In genomic region chr20:57398901-57399535, GRCh38 we compare ENCODE assay signal across 8 cellular contexts. TPM values are rescaled to one million over a fixed set of nuclear protein-coding genes. Genes with fewer than 3 reads are reported as not detected.
A peak's percentile ranks its signal among the peaks of the same experiment; 100 is the strongest.
DNase-seq lines count a peak whose midpoint lies in the region; ATAC-seq and TF ChIP-seq lines count a peak whose summit lies in the region.

No MANE protein-coding gene starts in this region.

- H3K4me1 ChIP-seq in naive thymus-derived CD4-positive, alpha-beta T cell (ENCODE audit: control insufficient read depth in 2 of 2, insufficient read depth in 2 of 2, low read length in 2 of 2) = peaks cover 84 to 98% of the 10 kb centered on the region in 2 donors
- peaks cover 35% of the 10 kb centered on the region for H3K4me1 ChIP-seq in upper lobe of right lung

- H3K9me3 Mint-ChIP-seq in activated naive CD4-positive, alpha-beta T cell treated with anti-CD3 and anti-CD28 coated beads, Interleukin-2, amount 50 U/mL, for 24 hours = no peaks in the 10 kb centered on the region
- H3K9me3 Mint-ChIP-seq in chondrocyte (ENCODE audit: low read depth) = no peaks in the 10 kb centered on the region
- peaks cover 0 to 7% (median 0%) of the 10 kb centered on the region in 11 donors for H3K9me3 Mint-ChIP-seq in naive thymus-derived CD4-positive, alpha-beta T cell

- H3K36me3 ChIP-seq in naive thymus-derived CD4-positive, alpha-beta T cell (ENCODE audit: control insufficient read depth in 2 of 3, insufficient read depth in 3 of 3, low read length in 3 of 3) = peaks cover 25 to 80% (median 39%) of the 10 kb centered on the region in 3 experiments
- H3K36me3 ChIP-seq in upper lobe of right lung = peaks cover 17% of the 10 kb centered on the region

- ATAC-seq in naive thymus-derived CD4-positive, alpha-beta T cell = no peak
- ATAC-seq in upper lobe of right lung = no peak

- no peaks in the 10 kb centered on the region for H3K27me3 Mint-ChIP-seq in activated naive CD4-positive, alpha-beta T cell treated with anti-CD3 and anti-CD28 coated beads, Interleukin-2, amount 50 U/mL, for 24 hours
- no peaks in the 10 kb centered on the region for H3K27me3 Mint-ChIP-seq in chondrocyte (ENCODE audit: low read depth)
- no peaks in the 10 kb centered on the region for H3K27me3 Mint-ChIP-seq in naive thymus-derived CD4-positive, alpha-beta T cell

- CTCF ChIA-PET in naive thymus-derived CD4-positive, alpha-beta T cell (lab: Charles Lee) = interaction anchor here (0.6 to 4.9 kb wide), 10 partner anchors 10 to 108 kb away, joined by 3 to 44 read pairs (median 4); no protein-coding TSS in a partner anchor

- no peaks in the 10 kb centered on the region for H3K27me3 ChIP-seq in naive thymus-derived CD4-positive, alpha-beta T cell (ENCODE audit: control insufficient read depth in 2 of 2, insufficient read depth in 2 of 2, low read length in 2 of 2)
- H3K27me3 ChIP-seq in upper lobe of right lung = no peaks in the 10 kb centered on the region

- peak overlapping the region; percentile 83 for H3K27ac ChIP-seq in naive thymus-derived CD4-positive, alpha-beta T cell (ENCODE audit: low read depth, low read length)
- H3K27ac ChIP-seq in upper lobe of right lung = peak overlapping the region; percentile 60

- DNase-seq in activated naive CD4-positive, alpha-beta T cell treated with anti-CD3 and anti-CD28 coated beads, Interleukin-2, amount 50 U/mL, for 16 hours = no peak
- DNase-seq in chondrocyte (ENCODE audit: low spot score) (peak; percentile 69), upper lobe of right lung (no peak), NCI-H1436 treated with DMSO at 0.1 percent for 48 hours (lab: John Stamatoyannopoulos, UW) (no peak), NCI-H146 treated with DMSO at 0.1 percent for 48 hours (lab: John Stamatoyannopoulos, UW; ENCODE audit: unreplicated experiment) (no peak)
- no peak for DNase-seq in naive thymus-derived CD4-positive, alpha-beta T cell
- DNase-seq in effector CD8-positive, alpha-beta T cell (lab: John Stamatoyannopoulos, UW) = no peak

- TF ChIP-seq CTCF in chondrocyte (IDR thresholded peaks at IDR 0.05) (no peak), upper lobe of right lung (IDR thresholded peaks at IDR 0.05) (no peak)

- H3K27ac Mint-ChIP-seq in activated naive CD4-positive, alpha-beta T cell treated with anti-CD3 and anti-CD28 coated beads, Interleukin-2, amount 50 U/mL, for 24 hours = peak overlapping the region; percentile 95
- H3K27ac Mint-ChIP-seq in chondrocyte (ENCODE audit: unreplicated experiment) = peak overlapping the region; percentile 74
- H3K27ac Mint-ChIP-seq in naive thymus-derived CD4-positive, alpha-beta T cell = peak overlapping the region; percentile 92 to 100 (median 99)

- H3K4me1 Mint-ChIP-seq in activated naive CD4-positive, alpha-beta T cell treated with anti-CD3 and anti-CD28 coated beads, Interleukin-2, amount 50 U/mL, for 24 hours = peaks cover 89% of the 10 kb centered on the region
- H3K4me1 Mint-ChIP-seq in chondrocyte (ENCODE audit: low read depth) = peaks cover 31% of the 10 kb centered on the region
- H3K4me1 Mint-ChIP-seq in naive thymus-derived CD4-positive, alpha-beta T cell = peaks cover 57 to 98% (median 94%) of the 10 kb centered on the region in 7 donors

- H3K9me3 ChIP-seq in naive thymus-derived CD4-positive, alpha-beta T cell (ENCODE audit: control insufficient read depth in 2 of 3, low read length in 3 of 3) = no peaks in the 10 kb centered on the region
- no peaks in the 10 kb centered on the region for H3K9me3 ChIP-seq in upper lobe of right lung

- intact Hi-C loops in naive thymus-derived CD4-positive, alpha-beta T cell (cut with micrococcal nuclease) = loop anchor here (1.0 to 10.0 kb wide), 12 partner anchors 10 to 1763 kb away; partner anchors contain the start of genes ATP5F1E (in 1 of the 2), RAE1 (in 1 of the 2), RTF2 (in 1 of the 2) and STX16 (in 1 of the 2)
- intact Hi-C loops in upper lobe of right lung (cut with DNase I) = no loop called here

- POLR2A ChIA-PET in naive thymus-derived CD4-positive, alpha-beta T cell (lab: Charles Lee) = interaction anchor here (0.6 to 7.5 kb wide), 29 partner anchors 8 to 990 kb away, joined by 3 to 120 read pairs (median 6); partner anchors contain the start of genes RAE1, RBM38, VAPB and ZBP1

- H3K4me3 Mint-ChIP-seq in activated naive CD4-positive, alpha-beta T cell treated with anti-CD3 and anti-CD28 coated beads, Interleukin-2, amount 50 U/mL, for 24 hours = peak overlapping the region; percentile 92
- no peak overlapping the region for H3K4me3 Mint-ChIP-seq in chondrocyte (ENCODE audit: unreplicated experiment)
- peak overlapping the region; percentile 82 to 96 (median 86) for H3K4me3 Mint-ChIP-seq in naive thymus-derived CD4-positive, alpha-beta T cell

- peaks cover 14% of the 10 kb centered on the region for H3K36me3 Mint-ChIP-seq in activated naive CD4-positive, alpha-beta T cell treated with anti-CD3 and anti-CD28 coated beads, Interleukin-2, amount 50 U/mL, for 24 hours
- peaks cover 1% of the 10 kb centered on the region for H3K36me3 Mint-ChIP-seq in chondrocyte (ENCODE audit: low read depth)
- peaks cover 5 to 62% (median 42%) of the 10 kb centered on the region in 5 donors for H3K36me3 Mint-ChIP-seq in naive thymus-derived CD4-positive, alpha-beta T cell

- peak overlapping the region; percentile 68 for H3K4me3 ChIP-seq in naive thymus-derived CD4-positive, alpha-beta T cell (ENCODE audit: low read length)
- H3K4me3 ChIP-seq in upper lobe of right lung = peak overlapping the region; percentile 25

RNA-seq across cellular contexts. Expression of gene RBM38, which starts 7.8 kb away (rescaled TPM):
- total RNA-seq in chondrocyte = 10.8 to 12.0 TPM (median 11.2 TPM) in 3 replicates
- total RNA-seq in naive thymus-derived CD4-positive, alpha-beta T cell = 100 to 1,000 TPM in 4 of 5 experiments, 10 to 100 TPM in 1; 70.6 to 260 (median 127) TPM
- 100 to 1,000 TPM in 1 of 2 donors, 10 to 100 TPM in 1; 63.0 to 129 TPM for polyA plus RNA-seq in naive thymus-derived CD4-positive, alpha-beta T cell
- 13.4 TPM for total RNA-seq in upper lobe of right lung

RNA-seq across cellular contexts. Expression of gene RAE1, which starts 48.0 kb away (rescaled TPM):
- total RNA-seq in chondrocyte (17.6 to 22.3 TPM (median 19.0 TPM) in 3 replicates), upper lobe of right lung (14.9 TPM)
- 10 to 100 TPM; 31.0 to 41.3 (median 35.2) TPM for total RNA-seq in naive thymus-derived CD4-positive, alpha-beta T cell
- 10 to 100 TPM; 47.4 to 65.1 TPM for polyA plus RNA-seq in naive thymus-derived CD4-positive, alpha-beta T cell
